In genomic region chrX:155873203-155873602, GRCh38 we compare ENCODE assay signal across 19 cellular contexts.
"Had no signal": no experiment of that assay in that cellular context is flagged by ENCODE, and none has a peak within 500 bp of the region (broad histone marks: within the 10 kb centered on the region; RNA-seq: fewer than 3 reads in every experiment).

No MANE protein-coding gene starts in this region.

- ATAC-seq: Panc1, PC-3 had no signal

- DNase-seq: Karpas-422, KG1, MG63, NCI-H1092, NCI-H1105 treated with DMSO at 0.1 percent for 48 hours, NCI-H1417 treated with DMSO at 0.1 percent for 48 hours, NCI-H146, NCI-H1694 treated with DMSO at 0.1 percent for 48 hours, NCI-H1930, NCI-H2081, NCI-H2171, NCI-H524, NCI-H526 treated with DMSO at 0.1 percent for 48 hours, NCI-H82, PC-3, SHP77, SK-N-SH, SW 1271 had no signal
